Comparison of ENCODE assay signal across 8 cellular contexts in genomic region chr1:145055217-145055760, GRCh38. TPM values are rescaled to one million over a fixed set of nuclear protein-coding genes. Genes with fewer than 3 reads are reported as not detected.
A peak's percentile ranks its signal among the peaks of the same experiment; 100 is the strongest.
DNase-seq lines count a peak whose midpoint lies in the region; ATAC-seq and TF ChIP-seq lines count a peak whose summit lies in the region.
"Not testable (repeated sequence)": the region's sequence is repeated elsewhere in the genome, so short reads cannot be mapped to it uniquely, and the experiment has no call there.

No MANE protein-coding gene starts in this region.

- not testable (repeated sequence) for H3K4me1 ChIP-seq in CD4-positive, CD25-positive, alpha-beta regulatory T cell (ENCODE audit: control insufficient read depth, insufficient read depth, low read length, poor library complexity, severe bottlenecking); body of pancreas; mucosa of descending colon (ENCODE audit: low read depth)

- H3K27me3 Mint-ChIP-seq in CD4-positive, CD25-positive, alpha-beta regulatory T cell, result not testable (repeated sequence)

- not testable (repeated sequence) for TF ChIP-seq CTCF in body of pancreas (IDR thresholded peaks at IDR 0.05); mucosa of descending colon (IDR thresholded peaks at IDR 0.05)

- H3K36me3 ChIP-seq in CD4-positive, CD25-positive, alpha-beta regulatory T cell (ENCODE audit: control insufficient read depth, insufficient read depth, low read length); body of pancreas (replicated peaks in 1 of 2; ENCODE audit: insufficient read depth in 1 of 2, low read depth in 2 of 2); mucosa of descending colon (ENCODE audit: low read depth): not testable (repeated sequence)

- not testable (repeated sequence) for H3K27ac ChIP-seq in CD4-positive, CD25-positive, alpha-beta regulatory T cell (ENCODE audit: insufficient read depth, low read length, poor library complexity, severe bottlenecking); body of pancreas

- ATAC-seq in CD4-positive, CD25-positive, alpha-beta regulatory T cell (ENCODE audit: low read depth in 2 of 2), result peak; percentile 75 to 76
- ATAC-seq in GM19035 (IDR thresholded peaks at IDR 0.05; ENCODE audit: unreplicated experiment) (peak; percentile 99), GM21515 (IDR thresholded peaks at IDR 0.05; ENCODE audit: unreplicated experiment) (peak; percentile 95), HG02840 (IDR thresholded peaks at IDR 0.05; ENCODE audit: low FRiP score, unreplicated experiment) (peak; percentile 99), HG03135 (IDR thresholded peaks at IDR 0.05; ENCODE audit: unreplicated experiment) (peak; percentile 98), HG03575 (IDR thresholded peaks at IDR 0.05; ENCODE audit: extremely low read depth, insufficient number of reproducible peaks, low FRiP score, unreplicated experiment) (peak; percentile 98), body of pancreas (peak; percentile 12), mucosa of descending colon (peak; percentile 84)

- not testable (repeated sequence) for TF ChIP-seq POLR2A in body of pancreas (IDR thresholded peaks at IDR 0.05)

- not testable (repeated sequence) for H3K4me1 Mint-ChIP-seq in CD4-positive, CD25-positive, alpha-beta regulatory T cell

- no CpG with 5 or more reads among the region's 4 CpGs for whole genome bisulfite sequencing in body of pancreas, 2 donors

- H3K4me3 ChIP-seq in CD4-positive, CD25-positive, alpha-beta regulatory T cell (ENCODE audit: low read depth, low read length); body of pancreas; mucosa of descending colon: not testable (repeated sequence)

- not testable (repeated sequence) for H3K36me3 Mint-ChIP-seq in CD4-positive, CD25-positive, alpha-beta regulatory T cell

- H3K9me3 ChIP-seq in CD4-positive, CD25-positive, alpha-beta regulatory T cell (ENCODE audit: control insufficient read depth in 2 of 2, low read length in 2 of 2); body of pancreas; mucosa of descending colon: not testable (repeated sequence)

- H3K9me3 Mint-ChIP-seq in CD4-positive, CD25-positive, alpha-beta regulatory T cell, result not testable (repeated sequence)

- DNase-seq in CD4-positive, CD25-positive, alpha-beta regulatory T cell; body of pancreas; mucosa of descending colon: not testable (repeated sequence)

- H3K27me3 ChIP-seq in CD4-positive, CD25-positive, alpha-beta regulatory T cell (ENCODE audit: control insufficient read depth, insufficient read depth, low read length); body of pancreas: not testable (repeated sequence)

- intact Hi-C loops in body of pancreas (cut with DNase I); mucosa of descending colon (cut with DNase I, micrococcal nuclease): not testable (repeated sequence)

- not testable (repeated sequence) for H3K4me3 Mint-ChIP-seq in CD4-positive, CD25-positive, alpha-beta regulatory T cell

- H3K27ac Mint-ChIP-seq in CD4-positive, CD25-positive, alpha-beta regulatory T cell, result not testable (repeated sequence)

RNA-seq across cellular contexts. Expression of gene SRGAP2B, which starts 39.8 kb away (rescaled TPM):
- 36.7 TPM for total RNA-seq in CD4-positive, CD25-positive, alpha-beta regulatory T cell
- 1 to 10 TPM; 1.2 to 3.0 (median 2.1) TPM for polyA plus RNA-seq in CD4-positive, CD25-positive, alpha-beta regulatory T cell
- 1 to 10 TPM; 7.5 to 9.6 TPM for total RNA-seq in body of pancreas
- 10 to 100 TPM in 2 of 3 donors, 1 to 10 TPM in 1; 5.7 to 25.8 (median 10.6) TPM for total RNA-seq in mucosa of descending colon

RNA-seq across cellular contexts. Expression of gene FAM72D, which starts 40.5 kb away (rescaled TPM):
- not detected for total RNA-seq in CD4-positive, CD25-positive, alpha-beta regulatory T cell
- polyA plus RNA-seq in CD4-positive, CD25-positive, alpha-beta regulatory T cell, result under 1 TPM in 2 of 4 donors, not detected in 2; 0.38 to 0.47 TPM
- not detected for total RNA-seq in body of pancreas
- total RNA-seq in mucosa of descending colon, result 1 to 10 TPM in 1 of 3 donors, under 1 TPM in 2; 0.19 to 1.1 (median 0.26) TPM

Comparison
In these comparisons a context has a peak if more than half of its experiments do, and no peak if none do; other contexts are left out.
1. ATAC-seq: peak in every context shown above with its lines; median percentile 99 in GM19035; 99 in HG02840; 98 in HG03135; 98 in HG03575; 95 in GM21515; 84 in mucosa of descending colon; 76 in CD4-positive, CD25-positive, alpha-beta regulatory T cell; 12 in body of pancreas.